8 cellular contexts compared by ENCODE assay signal in genomic region chr11:30128269-30128932, GRCh38.
DNase-seq lines count a peak whose midpoint lies in the region; ATAC-seq, FAIRE-seq and TF ChIP-seq lines count a peak whose summit lies in the region.

No MANE protein-coding gene starts in this region.

- no peaks in the 10 kb centered on the region for H3K4me1 ChIP-seq in prostate gland (replicated peaks)

- no peak for TF ChIP-seq POLR2A in prostate gland (IDR thresholded peaks at IDR 0.05)

- no peaks in the 10 kb centered on the region for H3K27me3 ChIP-seq in prostate gland (replicated peaks; ENCODE audit: insufficient read depth)

- H3K4me3 ChIP-seq in prostate gland: no peak overlapping the region

- H3K36me3 ChIP-seq in prostate gland: no peaks in the 10 kb centered on the region

- no peak overlapping the region for H3K27ac ChIP-seq in prostate gland

- no peaks in the 10 kb centered on the region for H3K27me3 Mint-ChIP-seq in endothelial cell (ENCODE audit: unreplicated experiment)

- peak; percentile 78 for FAIRE-seq in GM18507 (lab: Jason Lieb, UNC)

- H3K4me3 Mint-ChIP-seq in endothelial cell (ENCODE audit: unreplicated experiment): no peak overlapping the region

- peak; percentile 78 for TF ChIP-seq CTCF in endothelial cell (IDR thresholded peaks at IDR 0.05; ENCODE audit: unreplicated experiment)
- peak in 3 of 4 experiments; percentile 42 to 54 (median 43) for TF ChIP-seq CTCF in prostate gland (IDR thresholded peaks at IDR 0.05)

- DNase-seq in AG08395 (ENCODE audit: low spot score): peak; percentile 70
- DNase-seq in GM18507 (ENCODE audit: extremely low spot score, insufficient read length, low read depth): no peak
- peak; percentile 61 for DNase-seq in NCI-H69 (lab: John Stamatoyannopoulos, UW)
- DNase-seq in endothelial cell (ENCODE audit: low spot score): no peak
- peak; percentile 11 for DNase-seq in prostate gland (ENCODE audit: low spot score)
- no peak for DNase-seq in UCSD-AML1 (lab: John Stamatoyannopoulos, UW; ENCODE audit: unreplicated experiment)
- DNase-seq in HK-2 (ENCODE audit: unreplicated experiment): no peak

- intact Hi-C loops in prostate gland (cut with DNase I): loop anchor here (10.0 kb wide), 1 partner anchor 786 kb away; no protein-coding TSS in a partner anchor

- 37% methylated on average over 3 of the region's 3 CpGs for WGBS in prostate gland

- no peaks in the 10 kb centered on the region for H3K9me3 Mint-ChIP-seq in endothelial cell (ENCODE audit: unreplicated experiment)

- H3K27ac Mint-ChIP-seq in endothelial cell (ENCODE audit: unreplicated experiment): no peak overlapping the region

- no peaks in the 10 kb centered on the region for H3K36me3 Mint-ChIP-seq in endothelial cell (ENCODE audit: low read depth, unreplicated experiment)

- no peak for ATAC-seq in HG03095 (IDR thresholded peaks at IDR 0.05; ENCODE audit: unreplicated experiment)

- H3K9me3 ChIP-seq in prostate gland: no peaks in the 10 kb centered on the region

- H3K4me1 Mint-ChIP-seq in endothelial cell (ENCODE audit: unreplicated experiment): no peaks in the 10 kb centered on the region

Comparison
In these comparisons a context has a peak if more than half of its experiments do, and no peak if none do; other contexts are left out.
1. DNase-seq: peak in AG08395 (single experiment), NCI-H69 (single experiment) and prostate gland (single experiment); none in GM18507 (single experiment), endothelial cell (single experiment), UCSD-AML1 (single experiment) and HK-2 (single experiment).